9 cellular contexts compared by ENCODE assay signal in the genomic region with DNA sequence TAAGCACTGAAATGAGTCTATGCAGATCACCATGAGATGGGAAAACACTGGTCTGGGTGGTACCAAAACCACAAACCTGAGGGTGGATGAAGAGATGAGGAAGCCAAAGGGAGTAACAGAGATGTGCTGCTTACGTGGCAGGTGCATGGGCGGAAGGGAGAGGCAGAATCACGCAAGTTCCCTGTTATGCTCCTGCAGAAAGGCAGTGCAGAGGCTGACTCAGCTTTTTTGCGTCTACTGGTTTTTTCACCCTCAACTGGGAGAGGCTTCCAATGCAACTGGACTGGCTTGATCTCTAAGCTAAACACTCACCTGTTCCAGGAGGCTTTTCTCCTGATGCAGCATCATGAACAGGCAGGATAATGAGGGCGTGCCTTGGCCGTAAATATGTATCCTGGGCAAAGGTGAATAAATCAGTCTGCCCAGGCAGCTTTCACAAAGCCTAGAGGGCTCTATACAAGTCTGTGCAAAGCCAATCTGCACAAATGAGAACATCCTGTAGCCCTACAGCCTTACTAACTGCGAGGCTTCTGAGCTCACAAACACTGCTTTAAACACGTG.
A peak's percentile ranks its signal among the peaks of the same experiment; 100 is the strongest.
DNase-seq lines count a peak whose midpoint lies in the region; ATAC-seq and TF ChIP-seq lines count a peak whose summit lies in the region.
"Had no signal": no experiment of that assay in that cellular context is flagged by ENCODE, and none has a peak within 500 bp of the region (broad histone marks: within the 10 kb centered on the region; RNA-seq: fewer than 3 reads in every experiment).

No MANE protein-coding gene starts in this region.

- H3K4me3 ChIP-seq in Peyer's patch = no peak overlapping the region
- H3K4me3 ChIP-seq: SK-N-MC had no signal

- CTCF ChIA-PET in WTC11 (lab: Charles Lee) = no interaction called here

- H3K9me3 Mint-ChIP-seq in activated naive CD4-positive, alpha-beta T cell treated with anti-CD3 and anti-CD28 coated beads, Interleukin-2, amount 50 U/mL, for 72 hours = peaks cover 7 to 14% of the 10 kb centered on the region in 2 donors
- peaks cover 3% of the 10 kb centered on the region; the same call in 1 of the 2 replicates for H3K9me3 Mint-ChIP-seq in WTC11
- H3K9me3 Mint-ChIP-seq in endothelial cell (ENCODE audit: unreplicated experiment) = no peaks in the 10 kb centered on the region

- peak overlapping the region; percentile 83 to 90 (median 85) for H3K27ac ChIP-seq in Peyer's patch
- H3K27ac ChIP-seq: SK-N-MC had no signal

- H3K27ac Mint-ChIP-seq in activated naive CD4-positive, alpha-beta T cell treated with anti-CD3 and anti-CD28 coated beads, Interleukin-2, amount 50 U/mL, for 72 hours = peak overlapping the region; percentile 97
- H3K27ac Mint-ChIP-seq in WTC11 (no peak overlapping the region), endothelial cell (ENCODE audit: unreplicated experiment) (no peak overlapping the region)

- H3K36me3 ChIP-seq in Peyer's patch = no peaks in the 10 kb centered on the region

- peak; percentile 28 to 62 for TF ChIP-seq POLR2A in Peyer's patch (IDR thresholded peaks at IDR 0.05)

- TF ChIP-seq CTCF in Peyer's patch (IDR thresholded peaks at IDR 0.05) = peak in 1 of 6 experiments; percentile 10
- TF ChIP-seq CTCF in WTC11 (IDR thresholded peaks at IDR 0.05) = no peak
- TF ChIP-seq CTCF in endothelial cell (IDR thresholded peaks at IDR 0.05; ENCODE audit: unreplicated experiment) = no peak

- no peaks in the 10 kb centered on the region for H3K9me3 ChIP-seq in Peyer's patch

- H3K4me3 Mint-ChIP-seq in WTC11 (no peak overlapping the region), endothelial cell (ENCODE audit: unreplicated experiment) (no peak overlapping the region)

- no peaks in the 10 kb centered on the region for H3K27me3 Mint-ChIP-seq in WTC11 (ENCODE audit: low read depth)
- peaks cover 3% of the 10 kb centered on the region for H3K27me3 Mint-ChIP-seq in endothelial cell (ENCODE audit: unreplicated experiment)

- H3K4me1 Mint-ChIP-seq in WTC11 (peaks cover 6% of the 10 kb centered on the region), endothelial cell (ENCODE audit: unreplicated experiment) (peaks cover 22% of the 10 kb centered on the region)

- ATAC-seq in activated naive CD4-positive, alpha-beta T cell treated with anti-CD3 and anti-CD28 coated beads, Interleukin-2, amount 50 U/mL, for 72 hours = peak; percentile 77 to 78
- no peak for ATAC-seq in WTC11

- H3K4me1 ChIP-seq in Peyer's patch = peaks cover 0 to 33% (median 17%) of the 10 kb centered on the region in 4 donors

- peaks cover 8 to 30% of the 10 kb centered on the region in 2 donors for H3K36me3 Mint-ChIP-seq in activated naive CD4-positive, alpha-beta T cell treated with anti-CD3 and anti-CD28 coated beads, Interleukin-2, amount 50 U/mL, for 72 hours
- peaks cover 5% of the 10 kb centered on the region for H3K36me3 Mint-ChIP-seq in WTC11
- peaks cover 8% of the 10 kb centered on the region for H3K36me3 Mint-ChIP-seq in endothelial cell (ENCODE audit: low read depth, unreplicated experiment)

- POLR2A ChIA-PET in WTC11 (lab: Charles Lee) = no interaction called here

- H3K27me3 ChIP-seq in Peyer's patch = no peaks in the 10 kb centered on the region

- DNase-seq in SIG-M5 treated with dmso at 0.1 percent for 504 hours (lab: John Stamatoyannopoulos, UW; ENCODE audit: unreplicated experiment) (peak; percentile 28), SIG-M5 (lab: John Stamatoyannopoulos, UW) (no peak), Peyer's patch (peak; percentile 75 to 92 (median 80)), WTC11 (ENCODE audit: low spot score) (no peak), foreskin melanocyte (no peak), endothelial cell (ENCODE audit: low spot score) (no peak)
- DNase-seq in activated naive CD4-positive, alpha-beta T cell treated with anti-CD3 and anti-CD28 coated beads, Interleukin-2, amount 50 U/mL, for 72 hours (ENCODE audit: low spot score in 2 of 2) = peak; percentile 56 to 81
- DNase-seq in stimulated activated CD4-positive, alpha-beta T cell treated with anti-CD3 and anti-CD28 coated beads, Interleukin-2, amount 100 ng/mL, for 48 hours = peak; percentile 65 to 66

TF ChIP-seq in WTC11, 78 proteins besides CTCF, POLR2A, EP300 and RAD21:
- TF ChIP-seq ATF1 (CRISPR knock-in tag; IDR thresholded peaks at IDR 0.05) (no peak), SP1 (CRISPR knock-in tag; conservative IDR thresholded peaks at IDR 0.05) (no peak), GRHL2 (CRISPR knock-in tag; IDR thresholded peaks at IDR 0.05; ENCODE audit: insufficient replicate concordance, severe bottlenecking) (no peak), TEAD4 (CRISPR knock-in tag; IDR thresholded peaks at IDR 0.05) (no peak), JAZF1 (CRISPR knock-in tag; IDR thresholded peaks at IDR 0.05) (no peak), RELA (CRISPR knock-in tag; IDR thresholded peaks at IDR 0.05; ENCODE audit: borderline replicate concordance) (no peak), ZNF263 (CRISPR knock-in tag; IDR thresholded peaks at IDR 0.05; ENCODE audit: low read depth) (no peak), ZNF416 (CRISPR knock-in tag; IDR thresholded peaks at IDR 0.05) (no peak), ZNF396 (CRISPR knock-in tag; IDR thresholded peaks at IDR 0.05; ENCODE audit: borderline replicate concordance) (no peak)
- TF ChIP-seq, protein P1, sequence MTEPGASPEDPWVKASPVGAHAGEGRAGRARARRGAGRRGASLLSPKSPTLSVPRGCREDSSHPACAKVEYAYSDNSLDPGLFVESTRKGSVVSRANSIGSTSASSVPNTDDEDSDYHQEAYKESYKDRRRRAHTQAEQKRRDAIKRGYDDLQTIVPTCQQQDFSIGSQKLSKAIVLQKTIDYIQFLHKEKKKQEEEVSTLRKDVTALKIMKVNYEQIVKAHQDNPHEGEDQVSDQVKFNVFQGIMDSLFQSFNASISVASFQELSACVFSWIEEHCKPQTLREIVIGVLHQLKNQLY (CRISPR knock-in tag; IDR thresholded peaks at IDR 0.05) = no peak
- TF ChIP-seq, protein P2, sequence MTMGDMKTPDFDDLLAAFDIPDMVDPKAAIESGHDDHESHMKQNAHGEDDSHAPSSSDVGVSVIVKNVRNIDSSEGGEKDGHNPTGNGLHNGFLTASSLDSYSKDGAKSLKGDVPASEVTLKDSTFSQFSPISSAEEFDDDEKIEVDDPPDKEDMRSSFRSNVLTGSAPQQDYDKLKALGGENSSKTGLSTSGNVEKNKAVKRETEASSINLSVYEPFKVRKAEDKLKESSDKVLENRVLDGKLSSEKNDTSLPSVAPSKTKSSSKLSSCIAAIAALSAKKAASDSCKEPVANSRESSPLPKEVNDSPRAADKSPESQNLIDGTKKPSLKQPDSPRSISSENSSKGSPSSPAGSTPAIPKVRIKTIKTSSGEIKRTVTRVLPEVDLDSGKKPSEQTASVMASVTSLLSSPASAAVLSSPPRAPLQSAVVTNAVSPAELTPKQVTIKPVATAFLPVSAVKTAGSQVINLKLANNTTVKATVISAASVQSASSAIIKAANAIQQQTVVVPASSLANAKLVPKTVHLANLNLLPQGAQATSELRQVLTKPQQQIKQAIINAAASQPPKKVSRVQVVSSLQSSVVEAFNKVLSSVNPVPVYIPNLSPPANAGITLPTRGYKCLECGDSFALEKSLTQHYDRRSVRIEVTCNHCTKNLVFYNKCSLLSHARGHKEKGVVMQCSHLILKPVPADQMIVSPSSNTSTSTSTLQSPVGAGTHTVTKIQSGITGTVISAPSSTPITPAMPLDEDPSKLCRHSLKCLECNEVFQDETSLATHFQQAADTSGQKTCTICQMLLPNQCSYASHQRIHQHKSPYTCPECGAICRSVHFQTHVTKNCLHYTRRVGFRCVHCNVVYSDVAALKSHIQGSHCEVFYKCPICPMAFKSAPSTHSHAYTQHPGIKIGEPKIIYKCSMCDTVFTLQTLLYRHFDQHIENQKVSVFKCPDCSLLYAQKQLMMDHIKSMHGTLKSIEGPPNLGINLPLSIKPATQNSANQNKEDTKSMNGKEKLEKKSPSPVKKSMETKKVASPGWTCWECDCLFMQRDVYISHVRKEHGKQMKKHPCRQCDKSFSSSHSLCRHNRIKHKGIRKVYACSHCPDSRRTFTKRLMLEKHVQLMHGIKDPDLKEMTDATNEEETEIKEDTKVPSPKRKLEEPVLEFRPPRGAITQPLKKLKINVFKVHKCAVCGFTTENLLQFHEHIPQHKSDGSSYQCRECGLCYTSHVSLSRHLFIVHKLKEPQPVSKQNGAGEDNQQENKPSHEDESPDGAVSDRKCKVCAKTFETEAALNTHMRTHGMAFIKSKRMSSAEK (CRISPR knock-in tag; IDR thresholded peaks at IDR 0.05; ENCODE audit: borderline replicate concordance) = no peak
- TF ChIP-seq, protein P3, sequence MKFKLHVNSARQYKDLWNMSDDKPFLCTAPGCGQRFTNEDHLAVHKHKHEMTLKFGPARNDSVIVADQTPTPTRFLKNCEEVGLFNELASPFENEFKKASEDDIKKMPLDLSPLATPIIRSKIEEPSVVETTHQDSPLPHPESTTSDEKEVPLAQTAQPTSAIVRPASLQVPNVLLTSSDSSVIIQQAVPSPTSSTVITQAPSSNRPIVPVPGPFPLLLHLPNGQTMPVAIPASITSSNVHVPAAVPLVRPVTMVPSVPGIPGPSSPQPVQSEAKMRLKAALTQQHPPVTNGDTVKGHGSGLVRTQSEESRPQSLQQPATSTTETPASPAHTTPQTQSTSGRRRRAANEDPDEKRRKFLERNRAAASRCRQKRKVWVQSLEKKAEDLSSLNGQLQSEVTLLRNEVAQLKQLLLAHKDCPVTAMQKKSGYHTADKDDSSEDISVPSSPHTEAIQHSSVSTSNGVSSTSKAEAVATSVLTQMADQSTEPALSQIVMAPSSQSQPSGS (CRISPR knock-in tag; IDR thresholded peaks at IDR 0.05; ENCODE audit: borderline replicate concordance, low read depth) = no peak
- TF ChIP-seq, protein P4, sequence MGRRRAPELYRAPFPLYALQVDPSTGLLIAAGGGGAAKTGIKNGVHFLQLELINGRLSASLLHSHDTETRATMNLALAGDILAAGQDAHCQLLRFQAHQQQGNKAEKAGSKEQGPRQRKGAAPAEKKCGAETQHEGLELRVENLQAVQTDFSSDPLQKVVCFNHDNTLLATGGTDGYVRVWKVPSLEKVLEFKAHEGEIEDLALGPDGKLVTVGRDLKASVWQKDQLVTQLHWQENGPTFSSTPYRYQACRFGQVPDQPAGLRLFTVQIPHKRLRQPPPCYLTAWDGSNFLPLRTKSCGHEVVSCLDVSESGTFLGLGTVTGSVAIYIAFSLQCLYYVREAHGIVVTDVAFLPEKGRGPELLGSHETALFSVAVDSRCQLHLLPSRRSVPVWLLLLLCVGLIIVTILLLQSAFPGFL (CRISPR knock-in tag; IDR thresholded peaks at IDR 0.05; ENCODE audit: borderline replicate concordance) = no peak

Comparison
In these comparisons a context has a peak if more than half of its experiments do, and no peak if none do; other contexts are left out.
1. DNase-seq: peak in SIG-M5 treated with dmso at 0.1 percent for 504 hours (single experiment), Peyer's patch (3 of 3), activated naive CD4-positive, alpha-beta T cell treated with anti-CD3 and anti-CD28 coated beads, Interleukin-2, amount 50 U/mL, for 72 hours (2 of 2) and stimulated activated CD4-positive, alpha-beta T cell treated with anti-CD3 and anti-CD28 coated beads, Interleukin-2, amount 100 ng/mL, for 48 hours (2 of 2); none in SIG-M5 (single experiment), WTC11 (single experiment), foreskin melanocyte (single experiment) and endothelial cell (single experiment).
2. H3K27ac Mint-ChIP-seq: peak in activated naive CD4-positive, alpha-beta T cell treated with anti-CD3 and anti-CD28 coated beads, Interleukin-2, amount 50 U/mL, for 72 hours (2 of 2); none in WTC11 (single experiment) and endothelial cell (single experiment).